ENCODE assay signal across 17 cellular contexts in genomic region chr6:12538881-12539357, GRCh38.
DNase-seq lines count a peak whose midpoint lies in the region; ATAC-seq and TF ChIP-seq lines count a peak whose summit lies in the region.
"Had no signal": no experiment of that assay in that cellular context is flagged by ENCODE, and none has a peak within 500 bp of the region (broad histone marks: within the 10 kb centered on the region; RNA-seq: fewer than 3 reads in every experiment).

No MANE protein-coding gene starts in this region.

- peaks cover 2% of the 10 kb centered on the region for H3K27me3 Mint-ChIP-seq in activated CD4-positive, alpha-beta T cell treated with anti-CD3 and anti-CD28 coated beads, Interleukin-2, amount 10 ng/mL, durations not matched to agents 7 days and 5 days

- H3K27ac Mint-ChIP-seq in activated CD4-positive, alpha-beta T cell treated with anti-CD3 and anti-CD28 coated beads, Interleukin-2, amount 10 ng/mL, durations not matched to agents 7 days and 5 days: no peak overlapping the region
- H3K27ac Mint-ChIP-seq: activated CD4-positive, alpha-beta memory T cell treated with anti-CD3 and anti-CD28 coated beads for 36 hours; activated naive CD4-positive, alpha-beta T cell treated with anti-CD3 and anti-CD28 coated beads for 36 hours; IgD-negative memory B cell had no signal

- H4K20me1 ChIP-seq in IMR-90 (ENCODE audit: insufficient read depth, low read length) (no peaks in the 10 kb centered on the region), OCI-LY7 (ENCODE audit: insufficient read depth, low read length) (no peaks in the 10 kb centered on the region)
- H4K20me1 ChIP-seq: BLaER1 had no signal

- H3K9me2 ChIP-seq in OCI-LY7 (ENCODE audit: insufficient read depth, low read length): no peaks in the 10 kb centered on the region

- intact Hi-C loops in IMR-90 (cut with micrococcal nuclease): no loop called here
- intact Hi-C loops in stomach (cut with DNase I; ENCODE audit: low total_unique reads): no loop called here
- intact Hi-C loops in OCI-LY7 (cut with micrococcal nuclease; ENCODE audit: unreplicated experiment): no loop called here

- CTCF ChIA-PET in IMR-90 (lab: Yijun Ruan, JAX) (no interaction called here), OCI-LY7 (lab: Charles Lee; ENCODE audit: unreplicated experiment) (no interaction called here)
- CTCF ChIA-PET in activated CD4-positive, alpha-beta T cell treated with anti-CD3 and anti-CD28 coated beads, Interleukin-2, amount 10 ng/mL, durations not matched to agents 7 days and 5 days (lab: Charles Lee): no interaction called here

- peak overlapping the region; percentile 65 for H3K4ac ChIP-seq in IMR-90 (ENCODE audit: low read depth, low read length)

- peak overlapping the region; percentile 92 for H2BK20ac ChIP-seq in IMR-90 (ENCODE audit: low read depth, low read length)

- TF ChIP-seq CTCF in IMR-90 (conservative IDR thresholded peaks at IDR 0.05; ENCODE audit: low read depth, low read length) (no peak), stomach (IDR thresholded peaks at IDR 0.05) (no peak), OCI-LY7 (conservative IDR thresholded peaks at IDR 0.05; ENCODE audit: low read length) (no peak)

- no peak overlapping the region for H4K5ac ChIP-seq in IMR-90 (ENCODE audit: low read depth, low read length)

- no peaks in the 10 kb centered on the region for H3K9me3 Mint-ChIP-seq in activated CD4-positive, alpha-beta T cell treated with anti-CD3 and anti-CD28 coated beads, Interleukin-2, amount 10 ng/mL, durations not matched to agents 7 days and 5 days

- H3K9me3 ChIP-seq in IMR-90 (ENCODE audit: control insufficient read depth, insufficient read depth, low read length) (no peaks in the 10 kb centered on the region), stomach (no peaks in the 10 kb centered on the region), OCI-LY7 (ENCODE audit: low read length) (no peaks in the 10 kb centered on the region)
- H3K9me3 ChIP-seq: BLaER1 had no signal

- H2AK9ac ChIP-seq in IMR-90 (replicated peaks; ENCODE audit: low read depth, low read length, poor library complexity): no peak overlapping the region

- H3K56ac ChIP-seq in IMR-90 (ENCODE audit: extremely low read depth, insufficient read depth, low read length): no peak overlapping the region

- no peaks in the 10 kb centered on the region for H3K4me1 Mint-ChIP-seq in activated CD4-positive, alpha-beta T cell treated with anti-CD3 and anti-CD28 coated beads, Interleukin-2, amount 10 ng/mL, durations not matched to agents 7 days and 5 days

- H3K79me2 ChIP-seq in OCI-LY7 (ENCODE audit: insufficient read depth, low read depth, low read length): no peaks in the 10 kb centered on the region

- 65% methylated on average over 4 of the region's 9 CpGs; no CpG with 5 or more reads in 1 of the 2 experiments for WGBS in IMR-90 (ENCODE audit: extremely low coverage in 2 of 2, insufficient read length in 1 of 2), 2 experiments
- 27 to 42% (median 35%) methylated on average over 9 of the region's 9 CpGs for WGBS in stomach, 5 donors

- no peak overlapping the region for H3K23ac ChIP-seq in IMR-90 (ENCODE audit: low read depth, low read length)

- no peak for TF ChIP-seq RAD21 in IMR-90 (IDR thresholded peaks at IDR 0.05; ENCODE audit: low read length)

- H3K14ac ChIP-seq in IMR-90 (replicated peaks; ENCODE audit: low read depth, low read length): peak overlapping the region; percentile 4; the same call in 1 of the 2 replicates

- 0 out of 2 replicates have a peak overlapping the region, but pooled peaks have one; percentile 7 for H3K18ac ChIP-seq in IMR-90 (ENCODE audit: low read depth, low read length)

- no peak for TF ChIP-seq EP300 in stomach (IDR thresholded peaks at IDR 0.05)

- POLR2A ChIA-PET in IMR-90 (lab: Charles Lee; ENCODE audit: unreplicated experiment) (no interaction called here), OCI-LY7 (lab: Charles Lee) (no interaction called here)
- POLR2A ChIA-PET in activated CD4-positive, alpha-beta T cell treated with anti-CD3 and anti-CD28 coated beads, Interleukin-2, amount 10 ng/mL, durations not matched to agents 7 days and 5 days (lab: Charles Lee): no interaction called here

- peak overlapping the region; percentile 75; the same call in 1 of the 2 replicates for H2AK5ac ChIP-seq in IMR-90 (ENCODE audit: low read depth, low read length)

- no peak overlapping the region for H3K9ac ChIP-seq in IMR-90 (ENCODE audit: low read depth, low read length)
- H3K9ac ChIP-seq: BLaER1 had no signal

- H2AFZ ChIP-seq in IMR-90 (replicated peaks; ENCODE audit: low read length, poor library complexity) (peak overlapping the region; percentile 18), OCI-LY7 (ENCODE audit: low read length) (no peak overlapping the region)

- no peaks in the 10 kb centered on the region for H3K79me1 ChIP-seq in IMR-90 (ENCODE audit: low read depth in 1 of 2, low read length in 2 of 2)

- DNase-seq in IMR-90: no peak
- DNase-seq in dermis microvascular lymphatic vessel endothelial cell (ENCODE audit: low read depth in 2 of 2): peak; percentile 89 to 99
- peak; percentile 86 for DNase-seq in left lobe of liver (ENCODE audit: low spot score)
- DNase-seq in stomach: peak; percentile 65
- DNase-seq in activated CD4-positive, alpha-beta T cell treated with anti-CD3 and anti-CD28 coated beads, Interleukin-2, amount 10 ng/mL, durations not matched to agents 7 days and 5 days: no peak
- DNase-seq in HUDEP-2 (lab: John Stamatoyannopoulos, UW; ENCODE audit: unreplicated experiment in 76 of 76): no peak
- no peak for DNase-seq in OCI-LY7 (ENCODE audit: low spot score)
- DNase-seq: activated CD4-positive, alpha-beta memory T cell treated with anti-CD3 and anti-CD28 coated beads for 36 hours; activated naive CD4-positive, alpha-beta T cell treated with anti-CD3 and anti-CD28 coated beads for 36 hours; foreskin melanocyte; NCI-H1417; RPMI8226; T-helper 9 cell had no signal

- H3K36me3 ChIP-seq in IMR-90 (ENCODE audit: control insufficient read depth, insufficient read depth, low read length) (no peaks in the 10 kb centered on the region), stomach (no peaks in the 10 kb centered on the region), OCI-LY7 (ENCODE audit: insufficient read depth, low read length) (no peaks in the 10 kb centered on the region)
- H3K36me3 ChIP-seq: BLaER1 had no signal

- H3K4me1 ChIP-seq in IMR-90 (ENCODE audit: control insufficient read depth, insufficient read depth, low read length) (peaks cover 7% of the 10 kb centered on the region; the same call in 1 of the 2 replicates), stomach (peaks cover 0 to 7% (median under 1%) of the 10 kb centered on the region in 4 donors), OCI-LY7 (ENCODE audit: insufficient read depth, low read length, poor library complexity, severe bottlenecking) (no peaks in the 10 kb centered on the region)
- H3K4me1 ChIP-seq: BLaER1 had no signal

- H3K4me2 ChIP-seq in IMR-90 (ENCODE audit: low read depth, low read length) (no peak overlapping the region), OCI-LY7 (ENCODE audit: low read length) (no peak overlapping the region)
- H3K4me2 ChIP-seq: BLaER1 had no signal

- BruUV-seq in IMR-90 (replicated peaks; lab: Mats Ljungman, UMichigan) (no TSS peak), OCI-LY7 (replicated peaks; lab: Mats Ljungman, UMichigan) (no TSS peak)

- no peak overlapping the region for H3K4me3 Mint-ChIP-seq in activated CD4-positive, alpha-beta T cell treated with anti-CD3 and anti-CD28 coated beads, Interleukin-2, amount 10 ng/mL, durations not matched to agents 7 days and 5 days
- H3K4me3 Mint-ChIP-seq: activated CD4-positive, alpha-beta memory T cell treated with anti-CD3 and anti-CD28 coated beads for 36 hours; activated naive CD4-positive, alpha-beta T cell treated with anti-CD3 and anti-CD28 coated beads for 36 hours; IgD-negative memory B cell had no signal

- H3K9me1 ChIP-seq in IMR-90 (ENCODE audit: insufficient read depth, low read length): no peaks in the 10 kb centered on the region

- H2BK120ac ChIP-seq in IMR-90 (ENCODE audit: low read depth, low read length): peak overlapping the region; percentile 30; the same call in 1 of the 2 replicates

- dilution Hi-C loops in IMR-90 (cut with HindIII; ENCODE audit: low sequenced_read_pairs, unreplicated experiment): no loop called here

- TF ChIP-seq POLR2A in IMR-90 (IDR thresholded peaks at IDR 0.05; ENCODE audit: low read depth, low read length) (no peak), stomach (IDR thresholded peaks at IDR 0.05) (no peak)

- no peaks in the 10 kb centered on the region; the same call in 1 of the 2 replicates for H3K27me3 ChIP-seq in IMR-90 (ENCODE audit: control insufficient read depth, insufficient read depth, low read length)
- no peaks in the 10 kb centered on the region for H3K27me3 ChIP-seq in stomach
- H3K27me3 ChIP-seq: BLaER1 had no signal

- H2BK5ac ChIP-seq in IMR-90 (ENCODE audit: low read depth, low read length, poor library complexity, severe bottlenecking): no peak overlapping the region

- no peak for ATAC-seq in IMR-90 (ENCODE audit: low read depth)
- peak; percentile 98 for ATAC-seq in left lobe of liver
- no peak for ATAC-seq in GM19463 (IDR thresholded peaks at IDR 0.05; ENCODE audit: unreplicated experiment)

- in situ Hi-C loops in IMR-90 (cut with MboI; ENCODE audit: low sequenced_read_pairs): no loop called here

- peak overlapping the region; percentile 52; the same call in 1 of the 2 replicates for H4K91ac ChIP-seq in IMR-90 (ENCODE audit: insufficient read depth, low read depth, low read length)

- H4K8ac ChIP-seq in IMR-90 (ENCODE audit: low read depth in 2 of 2, low read length in 2 of 2): no peak overlapping the region

- peak overlapping the region; percentile 57; the same call in 1 of the 3 replicates for H2BK15ac ChIP-seq in IMR-90 (ENCODE audit: low read depth, low read length)

- no peak overlapping the region for H3K4me3 ChIP-seq in IMR-90 (ENCODE audit: insufficient read depth, low read depth, low read length)
- no peak overlapping the region for H3K4me3 ChIP-seq in stomach
- no peak overlapping the region for H3K4me3 ChIP-seq in OCI-LY7 (ENCODE audit: low read depth, low read length, poor library complexity, severe bottlenecking)
- H3K4me3 ChIP-seq: BLaER1, lung had no signal

- H3K27ac ChIP-seq in IMR-90 (ENCODE audit: insufficient read depth, low read length) (no peak overlapping the region), stomach (peak overlapping the region in 1 of 5 donors; percentile 50), OCI-LY7 (ENCODE audit: low read depth, low read length, poor library complexity, severe bottlenecking) (no peak overlapping the region)
- H3K27ac ChIP-seq: BLaER1 had no signal

- H3K36me3 Mint-ChIP-seq in activated CD4-positive, alpha-beta T cell treated with anti-CD3 and anti-CD28 coated beads, Interleukin-2, amount 10 ng/mL, durations not matched to agents 7 days and 5 days (ENCODE audit: low read depth): no peaks in the 10 kb centered on the region
- H3K36me3 Mint-ChIP-seq: activated CD4-positive, alpha-beta memory T cell treated with anti-CD3 and anti-CD28 coated beads for 36 hours; IgD-negative memory B cell had no signal

Comparison
In these comparisons a context has a peak if more than half of its experiments do, and no peak if none do; other contexts are left out.
1. DNase-seq: peak in dermis microvascular lymphatic vessel endothelial cell (2 of 2), left lobe of liver (single experiment) and stomach (single experiment); none in IMR-90 (single experiment), activated CD4-positive, alpha-beta T cell treated with anti-CD3 and anti-CD28 coated beads, Interleukin-2, amount 10 ng/mL, durations not matched to agents 7 days and 5 days (single experiment), HUDEP-2 (0 of 76) and OCI-LY7 (single experiment).